In genomic region chr3:36060950-36061349, GRCh38 we compare ENCODE assay signal across 26 cellular contexts.
DNase-seq lines count a peak whose midpoint lies in the region; ATAC-seq, FAIRE-seq and TF ChIP-seq lines count a peak whose summit lies in the region.
"Had no signal": no experiment of that assay in that cellular context is flagged by ENCODE, and none has a peak within 500 bp of the region (broad histone marks: within the 10 kb centered on the region; RNA-seq: fewer than 3 reads in every experiment).

No MANE protein-coding gene starts in this region.

- H3K4me1 Mint-ChIP-seq in astrocyte (ENCODE audit: low read depth, unreplicated experiment), result no peaks in the 10 kb centered on the region
- no peaks in the 10 kb centered on the region for H3K4me1 Mint-ChIP-seq in Caco-2 (ENCODE audit: low read depth, unreplicated experiment)
- H3K4me1 Mint-ChIP-seq: activated CD4-positive, alpha-beta memory T cell treated with anti-CD3 and anti-CD28 coated beads, Interleukin-2, amount 10 ng/mL, durations not matched to agents 7 days and 5 days; CD14-positive monocyte; IgD-negative memory B cell; naive thymus-derived CD8-positive, alpha-beta T cell; stimulated activated effector memory CD8-positive, alpha-beta T cell treated with anti-CD3 and anti-CD28 coated beads, Interleukin-12 subunit alpha, Interleukin-12 subunit beta, amount 100 ng/mL, for 72 hours; WTC11 had no signal

- TF ChIP-seq CTCF in astrocyte (IDR thresholded peaks at IDR 0.05; ENCODE audit: insufficient read depth, low read depth, low read length), result no peak
- no peak for TF ChIP-seq CTCF in Caco-2 (IDR thresholded peaks at IDR 0.05; ENCODE audit: insufficient read depth in 1 of 2, low read depth in 1 of 2, low read length in 1 of 2, severe bottlenecking in 1 of 2, unreplicated experiment in 1 of 2)

- CTCF ChIA-PET in Caco-2 (lab: Charles Lee), result no interaction called here

- DNase-seq in NCI-H2081 (lab: John Stamatoyannopoulos, UW) (peak; percentile 8 to 30), NCI-H2081 treated with DMSO at 0.1 percent for 48 hours (lab: John Stamatoyannopoulos, UW) (no peak), NCI-H2196 (lab: John Stamatoyannopoulos, UW; ENCODE audit: unreplicated experiment) (peak; percentile 58), astrocyte (ENCODE audit: low read depth) (peak; percentile 26), renal cortical epithelial cell (ENCODE audit: low read depth) (peak; percentile 14), aorta (no peak), Caco-2 (no peak)
- DNase-seq: activated CD4-positive, alpha-beta memory T cell treated with anti-CD3 and anti-CD28 coated beads, Interleukin-2, amount 10 ng/mL, durations not matched to agents 7 days and 5 days; activated naive CD4-positive, alpha-beta T cell treated with anti-CD3 and anti-CD28 coated beads, Interleukin-2, amount 50 U/mL, for 16 hours; activated T-cell treated with anti-CD3 and anti-CD28 coated beads, Interleukin-2, amount 50 U/mL, for 24 hours; foreskin fibroblast; mesenchymal stem cell; MG63; naive thymus-derived CD8-positive, alpha-beta T cell; NCI-H2227 treated with DMSO at 0.1 percent for 48 hours; pancreas; SIG-M5 had no signal

- no peak overlapping the region for H2AFZ ChIP-seq in astrocyte (ENCODE audit: low read depth, low read length)

- no peaks in the 10 kb centered on the region for H4K20me1 ChIP-seq in astrocyte (ENCODE audit: insufficient read depth, low read length)

- H3K27ac ChIP-seq in astrocyte (ENCODE audit: low read depth, low read length) (no peak overlapping the region), aorta (ENCODE audit: low read depth in 1 of 2, low read length in 2 of 2) (no peak overlapping the region)
- H3K27ac ChIP-seq: pancreas, thoracic aorta had no signal

- ATAC-seq in HG03571 (IDR thresholded peaks at IDR 0.05; ENCODE audit: unreplicated experiment) (no peak), aorta (ENCODE audit: low FRiP score) (no peak)
- ATAC-seq: naive thymus-derived CD8-positive, alpha-beta T cell; sciatic nerve; stimulated activated effector memory CD8-positive, alpha-beta T cell treated with anti-CD3 and anti-CD28 coated beads, Interleukin-12 subunit alpha, Interleukin-12 subunit beta, amount 100 ng/mL, for 72 hours; WTC11 had no signal

- no TSS peak for BruUV-seq in Caco-2 (replicated peaks; lab: Mats Ljungman, UMichigan)

- H3K79me2 ChIP-seq in astrocyte (ENCODE audit: insufficient read depth, low read length), result no peaks in the 10 kb centered on the region

- no peak overlapping the region for H3K4me3 Mint-ChIP-seq in astrocyte (ENCODE audit: unreplicated experiment)
- no peak overlapping the region for H3K4me3 Mint-ChIP-seq in Caco-2 (ENCODE audit: unreplicated experiment)
- H3K4me3 Mint-ChIP-seq: activated CD4-positive, alpha-beta memory T cell treated with anti-CD3 and anti-CD28 coated beads, Interleukin-2, amount 10 ng/mL, durations not matched to agents 7 days and 5 days; activated T-cell treated with anti-CD3 and anti-CD28 coated beads, Interleukin-2, amount 50 U/mL, for 24 hours; CD14-positive monocyte; IgD-negative memory B cell; naive thymus-derived CD8-positive, alpha-beta T cell; stimulated activated effector memory CD8-positive, alpha-beta T cell treated with anti-CD3 and anti-CD28 coated beads, Interleukin-12 subunit alpha, Interleukin-12 subunit beta, amount 100 ng/mL, for 72 hours; WTC11 had no signal

- H3K4me1 ChIP-seq in astrocyte (ENCODE audit: insufficient read depth, low read length) (no peaks in the 10 kb centered on the region), aorta (ENCODE audit: control insufficient read depth in 1 of 2, insufficient read depth in 2 of 2, low read length in 2 of 2) (no peaks in the 10 kb centered on the region), Caco-2 (no peaks in the 10 kb centered on the region)
- H3K4me1 ChIP-seq: pancreas had no signal

- no peaks in the 10 kb centered on the region for H3K27me3 ChIP-seq in astrocyte (ENCODE audit: insufficient read depth, low read length)
- H3K27me3 ChIP-seq in aorta (ENCODE audit: control insufficient read depth in 1 of 2, insufficient read depth in 2 of 2, low read length in 1 of 2), result no peaks in the 10 kb centered on the region
- H3K27me3 ChIP-seq in Caco-2 (replicated peaks; ENCODE audit: control insufficient read depth, insufficient read depth, low read length), result no peaks in the 10 kb centered on the region
- H3K27me3 ChIP-seq: MG63 had no signal

- H3K4me3 ChIP-seq in astrocyte (ENCODE audit: insufficient read depth, low read depth, low read length), result no peak overlapping the region
- no peak overlapping the region for H3K4me3 ChIP-seq in aorta (ENCODE audit: low read length in 2 of 2)
- no peak overlapping the region for H3K4me3 ChIP-seq in Caco-2 (ENCODE audit: low read depth, low read length)
- H3K4me3 ChIP-seq: MG63, pancreas, thoracic aorta had no signal

- 72 to 74% methylated on average over 5 of the region's 5 CpGs for WGBS in aorta, 2 donors

- POLR2A ChIA-PET in Caco-2 (lab: Charles Lee), result no interaction called here

- H3K4me2 ChIP-seq in astrocyte (ENCODE audit: low read length), result no peak overlapping the region

- H3K27ac Mint-ChIP-seq in astrocyte (ENCODE audit: unreplicated experiment) (no peak overlapping the region), Caco-2 (ENCODE audit: unreplicated experiment) (no peak overlapping the region)
- H3K27ac Mint-ChIP-seq: activated CD4-positive, alpha-beta memory T cell treated with anti-CD3 and anti-CD28 coated beads, Interleukin-2, amount 10 ng/mL, durations not matched to agents 7 days and 5 days; activated T-cell treated with anti-CD3 and anti-CD28 coated beads, Interleukin-2, amount 50 U/mL, for 24 hours; CD14-positive monocyte; IgD-negative memory B cell; naive thymus-derived CD8-positive, alpha-beta T cell; stimulated activated effector memory CD8-positive, alpha-beta T cell treated with anti-CD3 and anti-CD28 coated beads, Interleukin-12 subunit alpha, Interleukin-12 subunit beta, amount 100 ng/mL, for 72 hours; WTC11 had no signal

- H3K27me3 Mint-ChIP-seq in astrocyte (ENCODE audit: low read depth, unreplicated experiment) (peaks cover 2% of the 10 kb centered on the region), Caco-2 (ENCODE audit: insufficient read depth, unreplicated experiment) (peaks cover 3% of the 10 kb centered on the region)
- H3K27me3 Mint-ChIP-seq: activated CD4-positive, alpha-beta memory T cell treated with anti-CD3 and anti-CD28 coated beads, Interleukin-2, amount 10 ng/mL, durations not matched to agents 7 days and 5 days; activated T-cell treated with anti-CD3 and anti-CD28 coated beads, Interleukin-2, amount 50 U/mL, for 24 hours; IgD-negative memory B cell; naive thymus-derived CD8-positive, alpha-beta T cell had no signal

- H3K36me3 Mint-ChIP-seq in astrocyte (ENCODE audit: low read depth, unreplicated experiment) (no peaks in the 10 kb centered on the region), Caco-2 (ENCODE audit: insufficient read depth, unreplicated experiment) (no peaks in the 10 kb centered on the region)
- H3K36me3 Mint-ChIP-seq: CD14-positive monocyte; IgD-negative memory B cell; naive thymus-derived CD8-positive, alpha-beta T cell; stimulated activated effector memory CD8-positive, alpha-beta T cell treated with anti-CD3 and anti-CD28 coated beads, Interleukin-12 subunit alpha, Interleukin-12 subunit beta, amount 100 ng/mL, for 72 hours; WTC11 had no signal

- H3K9me3 ChIP-seq in astrocyte (ENCODE audit: insufficient read depth, low read depth, low read length) (no peaks in the 10 kb centered on the region), aorta (ENCODE audit: control insufficient read depth, low read length) (no peaks in the 10 kb centered on the region), Caco-2 (no peaks in the 10 kb centered on the region)
- H3K9me3 ChIP-seq: MG63, pancreas, thoracic aorta had no signal

- H3K9ac ChIP-seq in astrocyte (ENCODE audit: low read length), result no peak overlapping the region

- intact Hi-C loops in aorta (cut with DNase I) (no loop called here), Caco-2 (cut with micrococcal nuclease; ENCODE audit: unreplicated experiment) (no loop called here)

- FAIRE-seq in astrocyte (lab: Jason Lieb, UNC), result no peak
- FAIRE-seq: colon, endometrium, pancreas had no signal

- H3K36me3 ChIP-seq in astrocyte (ENCODE audit: insufficient read depth, low read length) (no peaks in the 10 kb centered on the region), aorta (ENCODE audit: control insufficient read depth in 1 of 2, insufficient read depth in 2 of 2, low read length in 1 of 2) (no peaks in the 10 kb centered on the region), Caco-2 (ENCODE audit: control insufficient read depth, insufficient read depth, low read length) (no peaks in the 10 kb centered on the region)
- H3K36me3 ChIP-seq: MG63, pancreas, thoracic aorta had no signal

- H3K9me3 Mint-ChIP-seq in astrocyte (ENCODE audit: unreplicated experiment) (no peaks in the 10 kb centered on the region), Caco-2 (ENCODE audit: unreplicated experiment) (no peaks in the 10 kb centered on the region)
- H3K9me3 Mint-ChIP-seq: activated CD4-positive, alpha-beta memory T cell treated with anti-CD3 and anti-CD28 coated beads, Interleukin-2, amount 10 ng/mL, durations not matched to agents 7 days and 5 days; activated T-cell treated with anti-CD3 and anti-CD28 coated beads, Interleukin-2, amount 50 U/mL, for 24 hours had no signal

Comparison
In these comparisons a context has a peak if more than half of its experiments do, and no peak if none do; other contexts are left out.
1. DNase-seq: peak in NCI-H2081 (2 of 2), NCI-H2196 (single experiment), astrocyte (single experiment) and renal cortical epithelial cell (single experiment); none in NCI-H2081 treated with DMSO at 0.1 percent for 48 hours (single experiment), aorta (0 of 2) and Caco-2 (0 of 2).